In the genomic region with DNA sequence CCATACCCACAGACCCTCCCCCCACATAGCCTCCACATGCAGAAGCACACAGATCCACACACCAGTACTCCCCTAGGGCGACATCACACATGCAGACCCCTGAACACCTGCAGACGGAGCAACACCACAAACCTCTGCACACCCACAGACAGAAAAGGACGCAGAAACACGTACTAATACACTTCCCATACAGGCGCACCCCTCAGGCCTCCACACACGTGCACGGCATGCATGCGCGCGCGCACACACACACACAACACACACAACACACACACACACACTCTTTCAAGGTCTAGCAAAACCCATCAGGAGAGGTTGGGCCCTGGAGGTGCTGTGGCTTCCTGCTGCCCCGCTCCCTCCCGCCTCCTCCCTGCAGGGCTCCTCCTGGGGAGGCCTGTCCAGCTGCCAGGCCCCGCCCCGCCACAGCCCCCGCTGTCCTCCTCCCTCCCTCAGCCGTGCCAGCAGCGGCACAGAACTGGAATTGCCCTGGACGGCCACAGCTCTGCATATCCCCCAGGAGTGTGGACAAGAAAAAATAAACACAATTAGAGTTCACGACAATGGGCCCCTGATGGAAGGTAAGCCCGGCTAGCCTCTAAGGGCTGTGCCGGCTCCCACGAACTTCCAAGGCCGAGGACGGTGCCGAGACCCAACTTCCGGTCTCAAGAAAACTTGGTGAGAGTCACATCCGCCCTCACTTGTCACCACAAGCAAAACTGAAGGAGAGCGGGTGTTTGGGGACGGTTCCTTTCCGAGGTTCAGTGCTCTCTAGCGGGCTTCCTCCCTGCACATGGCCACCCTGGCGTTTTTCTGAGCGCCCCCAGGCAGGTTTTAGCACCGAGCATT, we compare ENCODE assay signal across 8 cellular contexts. TPM values are rescaled to one million over a fixed set of nuclear protein-coding genes. Genes with fewer than 3 reads are reported as not detected.
DNase-seq lines count a peak whose midpoint lies in the region; ATAC-seq and TF ChIP-seq lines count a peak whose summit lies in the region.

No MANE protein-coding gene starts in this region.

- ATAC-seq in HG02943 (IDR thresholded peaks at IDR 0.05; ENCODE audit: low read depth, unreplicated experiment) (peak; percentile 42), left lung (peak; percentile 84)

- peak overlapping the region; percentile 11 to 72 for H3K4me3 ChIP-seq in left lung

- TF ChIP-seq CTCF in left lung (IDR thresholded peaks at IDR 0.05), result no peak

- intact Hi-C loops in left lung (cut with DNase I), result loop anchor here (10.0 kb wide), 3 partner anchors 85 to 255 kb away; no protein-coding TSS in a partner anchor

- H3K4me1 ChIP-seq in left lung, result peaks cover 41 to 70% of the 10 kb centered on the region in 2 donors

- H3K9me3 ChIP-seq in left lung, result no peaks in the 10 kb centered on the region

- peak; percentile 78 for DNase-seq in NCI-H82 (lab: John Stamatoyannopoulos, UW)
- no peak for DNase-seq in NCI-H82 treated with DMSO at 0.1 percent for 48 hours (lab: John Stamatoyannopoulos, UW; ENCODE audit: unreplicated experiment)
- DNase-seq in NCI-H2227 (lab: John Stamatoyannopoulos, UW; ENCODE audit: unreplicated experiment), result peak; percentile 76
- DNase-seq in activated CD4-positive, alpha-beta T cell treated with anti-CD3 and anti-CD28 coated beads for 48 hours, result peak; percentile 85
- peak; percentile 20 for DNase-seq in cortex of kidney (lab: John Stamatoyannopoulos, UW)
- peak; percentile 93 to 96 for DNase-seq in left lung
- DNase-seq in stimulated activated CD4-positive, alpha-beta T cell treated with anti-CD3 and anti-CD28 coated beads, Interleukin-4, amount 100 ng/mL, for 24 hours, result peak; percentile 76

- H3K36me3 ChIP-seq in left lung, result peaks cover 0 to 16% of the 10 kb centered on the region in 2 donors

- no peaks in the 10 kb centered on the region for H3K27me3 ChIP-seq in left lung

- H3K27ac ChIP-seq in left lung, result peak overlapping the region; percentile 99

RNA-seq across cellular contexts. Expression of a gene that starts 6.8 kb away (rescaled TPM):
- 100 to 1,000 TPM in 1 of 2 donors, 10 to 100 TPM in 1; 72.2 to 112 TPM for total RNA-seq in left lung
